ENCODE assay signal across 23 cellular contexts in genomic region chr14:71668186-71668912, GRCh38.
A peak's percentile ranks its signal among the peaks of the same experiment; 100 is the strongest.
DNase-seq lines count a peak whose midpoint lies in the region; FAIRE-seq and TF ChIP-seq lines count a peak whose summit lies in the region.
"Had no signal": no experiment of that assay in that cellular context is flagged by ENCODE, and none has a peak within 500 bp of the region (broad histone marks: within the 10 kb centered on the region; RNA-seq: fewer than 3 reads in every experiment).

No MANE protein-coding gene starts in this region.

- no peak overlapping the region for H2AFZ ChIP-seq in astrocyte (ENCODE audit: low read depth, low read length)
- no peak overlapping the region for H2AFZ ChIP-seq in hepatocyte

- intact Hi-C loops in tibial artery (cut with DNase I; ENCODE audit: low total_unique reads): no loop called here

- H3K36me3 Mint-ChIP-seq in astrocyte (ENCODE audit: low read depth, unreplicated experiment): peaks cover 9% of the 10 kb centered on the region

- H3K9ac ChIP-seq in astrocyte (ENCODE audit: low read length): no peak overlapping the region

- H3K9me3 ChIP-seq in astrocyte (ENCODE audit: insufficient read depth, low read depth, low read length) (no peaks in the 10 kb centered on the region), hepatocyte (ENCODE audit: low read depth) (no peaks in the 10 kb centered on the region), tibial artery (no peaks in the 10 kb centered on the region)
- H3K9me3 ChIP-seq: psoas muscle had no signal

- TF ChIP-seq CTCF in astrocyte (IDR thresholded peaks at IDR 0.05; ENCODE audit: insufficient read depth, low read depth, low read length) (no peak), hepatocyte (IDR thresholded peaks at IDR 0.05; ENCODE audit: poor library complexity) (no peak), tibial artery (IDR thresholded peaks at IDR 0.05) (no peak)

- peaks cover 1% of the 10 kb centered on the region for H3K9me3 Mint-ChIP-seq in astrocyte (ENCODE audit: unreplicated experiment)
- H3K9me3 Mint-ChIP-seq: activated naive CD4-positive, alpha-beta T cell treated with anti-CD3 and anti-CD28 coated beads, Interleukin-2, amount 50 U/mL, for 72 hours; activated T-helper 1 cell treated with anti-CD3 and anti-CD28 coated beads, Interleukin-12 subunit alpha, Interleukin-12 subunit beta, Interleukin-2, Interleukin-4 antibody, amounts not matched to agents 30 ng/mL and 10 ng/mL and 1 ng/mL, durations not matched to agents 14 hours and 24 hours and 36 hours; nephron; stimulated activated naive CD8-positive, alpha-beta T cell treated with anti-CD3 and anti-CD28 coated beads, Interleukin-15, Interleukin-2, amounts not matched to agents 100 ng/mL and 50 ng/mL, for 24 hours had no signal

- WGBS in hepatocyte (ENCODE audit: low lambda C conversion rate, missing lambda C conversion rate): 60% methylated on average over 5 of the region's 5 CpGs

- peaks cover 39% of the 10 kb centered on the region for H3K4me1 Mint-ChIP-seq in astrocyte (ENCODE audit: low read depth, unreplicated experiment)
- H3K4me1 Mint-ChIP-seq: B cell, nephron had no signal

- peak; percentile 23 for FAIRE-seq in astrocyte (lab: Jason Lieb, UNC)
- FAIRE-seq: bronchial epithelial cell, RCC 7860, small intestine had no signal

- H3K36me3 ChIP-seq in astrocyte (ENCODE audit: insufficient read depth, low read length): peaks cover 15% of the 10 kb centered on the region
- H3K36me3 ChIP-seq in hepatocyte (replicated peaks; ENCODE audit: insufficient read depth, low read depth): no peaks in the 10 kb centered on the region
- H3K36me3 ChIP-seq in tibial artery: peaks cover 5 to 25% (median 22%) of the 10 kb centered on the region in 3 donors

- H3K79me2 ChIP-seq in astrocyte (ENCODE audit: insufficient read depth, low read length) (no peaks in the 10 kb centered on the region), hepatocyte (no peaks in the 10 kb centered on the region)

- H3K27me3 Mint-ChIP-seq in astrocyte (ENCODE audit: low read depth, unreplicated experiment): no peaks in the 10 kb centered on the region
- H3K27me3 Mint-ChIP-seq: B cell; stimulated activated naive CD8-positive, alpha-beta T cell treated with anti-CD3 and anti-CD28 coated beads, Interleukin-15, Interleukin-2, amounts not matched to agents 100 ng/mL and 50 ng/mL, for 24 hours had no signal

- no peak overlapping the region for H3K4me3 Mint-ChIP-seq in astrocyte (ENCODE audit: unreplicated experiment)
- H3K4me3 Mint-ChIP-seq: activated T-helper 1 cell treated with anti-CD3 and anti-CD28 coated beads, Interleukin-12 subunit alpha, Interleukin-12 subunit beta, Interleukin-2, Interleukin-4 antibody, amounts not matched to agents 30 ng/mL and 10 ng/mL and 1 ng/mL, durations not matched to agents 14 hours and 24 hours and 36 hours; B cell; nephron; stimulated activated naive CD8-positive, alpha-beta T cell treated with anti-CD3 and anti-CD28 coated beads, Interleukin-15, Interleukin-2, amounts not matched to agents 100 ng/mL and 50 ng/mL, for 24 hours had no signal

- no peaks in the 10 kb centered on the region for H3K9me2 ChIP-seq in hepatocyte (replicated peaks; ENCODE audit: insufficient read depth)

- H3K27ac Mint-ChIP-seq in astrocyte (ENCODE audit: unreplicated experiment): peak overlapping the region; percentile 5
- H3K27ac Mint-ChIP-seq: activated naive CD4-positive, alpha-beta T cell treated with anti-CD3 and anti-CD28 coated beads, Interleukin-2, amount 50 U/mL, for 72 hours; activated T-helper 1 cell treated with anti-CD3 and anti-CD28 coated beads, Interleukin-12 subunit alpha, Interleukin-12 subunit beta, Interleukin-2, Interleukin-4 antibody, amounts not matched to agents 30 ng/mL and 10 ng/mL and 1 ng/mL, durations not matched to agents 14 hours and 24 hours and 36 hours; B cell; nephron; stimulated activated naive CD8-positive, alpha-beta T cell treated with anti-CD3 and anti-CD28 coated beads, Interleukin-15, Interleukin-2, amounts not matched to agents 100 ng/mL and 50 ng/mL, for 24 hours had no signal

- no peak overlapping the region for H3K27ac ChIP-seq in astrocyte (ENCODE audit: low read depth, low read length)
- H3K27ac ChIP-seq in hepatocyte: peak overlapping the region; percentile 20
- H3K27ac ChIP-seq in tibial artery: peak overlapping the region; percentile 52 to 55
- H3K27ac ChIP-seq: epithelial cell of prostate, psoas muscle had no signal

- H3K4me3 ChIP-seq in astrocyte (ENCODE audit: insufficient read depth, low read depth, low read length) (no peak overlapping the region), hepatocyte (no peak overlapping the region), tibial artery (no peak overlapping the region)
- H3K4me3 ChIP-seq: dorsolateral prefrontal cortex, psoas muscle had no signal

- H3K4me2 ChIP-seq in astrocyte (ENCODE audit: low read length): peak overlapping the region; percentile 6
- no peak overlapping the region for H3K4me2 ChIP-seq in hepatocyte

- DNase-seq in NCI-H226: peak; percentile 20
- peak; percentile 68 for DNase-seq in astrocyte (ENCODE audit: low read depth)
- no peak for DNase-seq in hepatocyte (ENCODE audit: low spot score)
- no peak for DNase-seq in tibial artery
- DNase-seq in SKM-1 (lab: John Stamatoyannopoulos, UW; ENCODE audit: unreplicated experiment): no peak
- no peak for DNase-seq in AG20443 (ENCODE audit: low spot score)
- DNase-seq in activated CD4-positive, alpha-beta T cell treated with anti-CD3 and anti-CD28 coated beads, Interleukin-2, amount 50 U/mL, for 1 hour: no peak
- DNase-seq: DND-41; dorsolateral prefrontal cortex; NCI-H1105 treated with DMSO at 0.1 percent for 48 hours; NCI-H510A treated with DMSO at 0.1 percent for 48 hours; psoas muscle; small intestine; stimulated activated CD4-positive, alpha-beta T cell treated with anti-CD3 and anti-CD28 coated beads, Interleukin-2, amount 100 ng/mL, for 48 hours; trophoblast cell had no signal

- H4K20me1 ChIP-seq in astrocyte (ENCODE audit: insufficient read depth, low read length): no peaks in the 10 kb centered on the region
- H4K20me1 ChIP-seq in hepatocyte (ENCODE audit: insufficient read depth, poor library complexity, severe bottlenecking): no peaks in the 10 kb centered on the region

- H3K4me1 ChIP-seq in astrocyte (ENCODE audit: insufficient read depth, low read length) (peaks cover 29% of the 10 kb centered on the region), hepatocyte (ENCODE audit: insufficient read depth) (peaks cover 14% of the 10 kb centered on the region), tibial artery (peaks cover 0 to 47% (median 13%) of the 10 kb centered on the region in 4 donors)
- H3K4me1 ChIP-seq: psoas muscle had no signal

- H3K27me3 ChIP-seq in astrocyte (ENCODE audit: insufficient read depth, low read length) (no peaks in the 10 kb centered on the region), hepatocyte (no peaks in the 10 kb centered on the region), tibial artery (no peaks in the 10 kb centered on the region)
- H3K27me3 ChIP-seq: dorsolateral prefrontal cortex had no signal

Comparison
In these comparisons a context has a peak if more than half of its experiments do, and no peak if none do; other contexts are left out.
1. DNase-seq: peak in NCI-H226 (single experiment) and astrocyte (single experiment); none in hepatocyte (single experiment), tibial artery (0 of 2), SKM-1 (single experiment), AG20443 (single experiment) and activated CD4-positive, alpha-beta T cell treated with anti-CD3 and anti-CD28 coated beads, Interleukin-2, amount 50 U/mL, for 1 hour (single experiment).